In the genomic region with DNA sequence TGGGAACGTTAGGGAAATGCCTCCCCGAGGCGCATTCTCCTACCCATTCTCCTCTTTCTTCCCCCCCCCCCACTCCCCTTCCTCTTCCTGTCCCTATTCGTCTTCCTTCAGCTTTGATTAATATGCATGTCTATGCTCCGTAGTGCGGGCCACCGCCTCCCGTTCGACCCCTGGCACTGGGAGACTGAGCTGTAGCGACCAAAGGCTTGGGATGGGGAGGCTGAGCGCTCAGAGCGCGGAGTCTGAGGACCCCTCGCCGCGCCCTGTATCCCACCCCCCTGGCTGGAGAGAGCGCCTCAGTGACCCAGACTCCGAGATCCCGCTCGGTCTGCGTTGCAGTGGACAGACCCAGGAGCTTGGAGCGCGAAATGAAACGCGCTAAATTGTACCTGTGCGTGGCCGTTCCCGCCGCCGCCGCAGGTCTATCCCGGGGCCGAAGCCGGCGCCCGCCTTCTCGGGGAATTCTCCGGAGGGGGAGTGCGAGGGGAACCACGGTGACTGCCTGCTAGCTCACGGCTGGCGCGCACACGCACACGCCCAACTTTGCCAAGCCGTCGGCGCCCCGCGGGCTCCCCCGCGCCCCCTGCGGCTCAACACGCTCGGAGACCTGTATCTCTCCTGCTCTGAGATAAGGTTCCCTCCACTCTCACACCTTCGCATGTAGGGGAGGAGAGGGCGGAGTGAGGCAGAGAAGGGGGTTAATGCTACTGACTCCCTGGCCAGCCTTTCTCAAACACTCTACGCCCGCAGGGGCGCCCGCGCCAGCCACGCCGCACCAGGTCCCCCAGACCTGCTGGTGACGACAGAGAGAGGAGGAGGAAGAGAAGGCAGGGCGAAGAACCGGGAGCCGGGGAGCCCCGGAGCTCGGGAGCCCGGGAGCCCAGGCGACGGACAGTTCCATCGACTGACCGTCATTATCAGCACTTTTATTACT, we compare ENCODE assay signal across 1 cellular context.
TF ChIP-seq lines count a peak whose summit lies in the region.

No MANE protein-coding gene starts in this region.

TF ChIP-seq in WTC11, 78 proteins besides CTCF, POLR2A, EP300 and RAD21 (continued from another document):
- TF ChIP-seq, protein P1, sequence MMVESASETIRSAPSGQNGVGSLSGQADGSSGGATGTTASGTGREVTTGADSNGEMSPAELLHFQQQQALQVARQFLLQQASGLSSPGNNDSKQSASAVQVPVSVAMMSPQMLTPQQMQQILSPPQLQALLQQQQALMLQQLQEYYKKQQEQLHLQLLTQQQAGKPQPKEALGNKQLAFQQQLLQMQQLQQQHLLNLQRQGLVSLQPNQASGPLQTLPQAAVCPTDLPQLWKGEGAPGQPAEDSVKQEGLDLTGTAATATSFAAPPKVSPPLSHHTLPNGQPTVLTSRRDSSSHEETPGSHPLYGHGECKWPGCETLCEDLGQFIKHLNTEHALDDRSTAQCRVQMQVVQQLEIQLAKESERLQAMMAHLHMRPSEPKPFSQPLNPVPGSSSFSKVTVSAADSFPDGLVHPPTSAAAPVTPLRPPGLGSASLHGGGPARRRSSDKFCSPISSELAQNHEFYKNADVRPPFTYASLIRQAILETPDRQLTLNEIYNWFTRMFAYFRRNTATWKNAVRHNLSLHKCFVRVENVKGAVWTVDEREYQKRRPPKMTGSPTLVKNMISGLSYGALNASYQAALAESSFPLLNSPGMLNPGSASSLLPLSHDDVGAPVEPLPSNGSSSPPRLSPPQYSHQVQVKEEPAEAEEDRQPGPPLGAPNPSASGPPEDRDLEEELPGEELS (CRISPR knock-in tag; IDR thresholded peaks at IDR 0.05), result no peak
- TF ChIP-seq, protein P2, sequence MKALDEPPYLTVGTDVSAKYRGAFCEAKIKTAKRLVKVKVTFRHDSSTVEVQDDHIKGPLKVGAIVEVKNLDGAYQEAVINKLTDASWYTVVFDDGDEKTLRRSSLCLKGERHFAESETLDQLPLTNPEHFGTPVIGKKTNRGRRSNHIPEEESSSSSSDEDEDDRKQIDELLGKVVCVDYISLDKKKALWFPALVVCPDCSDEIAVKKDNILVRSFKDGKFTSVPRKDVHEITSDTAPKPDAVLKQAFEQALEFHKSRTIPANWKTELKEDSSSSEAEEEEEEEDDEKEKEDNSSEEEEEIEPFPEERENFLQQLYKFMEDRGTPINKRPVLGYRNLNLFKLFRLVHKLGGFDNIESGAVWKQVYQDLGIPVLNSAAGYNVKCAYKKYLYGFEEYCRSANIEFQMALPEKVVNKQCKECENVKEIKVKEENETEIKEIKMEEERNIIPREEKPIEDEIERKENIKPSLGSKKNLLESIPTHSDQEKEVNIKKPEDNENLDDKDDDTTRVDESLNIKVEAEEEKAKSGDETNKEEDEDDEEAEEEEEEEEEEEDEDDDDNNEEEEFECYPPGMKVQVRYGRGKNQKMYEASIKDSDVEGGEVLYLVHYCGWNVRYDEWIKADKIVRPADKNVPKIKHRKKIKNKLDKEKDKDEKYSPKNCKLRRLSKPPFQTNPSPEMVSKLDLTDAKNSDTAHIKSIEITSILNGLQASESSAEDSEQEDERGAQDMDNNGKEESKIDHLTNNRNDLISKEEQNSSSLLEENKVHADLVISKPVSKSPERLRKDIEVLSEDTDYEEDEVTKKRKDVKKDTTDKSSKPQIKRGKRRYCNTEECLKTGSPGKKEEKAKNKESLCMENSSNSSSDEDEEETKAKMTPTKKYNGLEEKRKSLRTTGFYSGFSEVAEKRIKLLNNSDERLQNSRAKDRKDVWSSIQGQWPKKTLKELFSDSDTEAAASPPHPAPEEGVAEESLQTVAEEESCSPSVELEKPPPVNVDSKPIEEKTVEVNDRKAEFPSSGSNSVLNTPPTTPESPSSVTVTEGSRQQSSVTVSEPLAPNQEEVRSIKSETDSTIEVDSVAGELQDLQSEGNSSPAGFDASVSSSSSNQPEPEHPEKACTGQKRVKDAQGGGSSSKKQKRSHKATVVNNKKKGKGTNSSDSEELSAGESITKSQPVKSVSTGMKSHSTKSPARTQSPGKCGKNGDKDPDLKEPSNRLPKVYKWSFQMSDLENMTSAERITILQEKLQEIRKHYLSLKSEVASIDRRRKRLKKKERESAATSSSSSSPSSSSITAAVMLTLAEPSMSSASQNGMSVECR (CRISPR knock-in tag; IDR thresholded peaks at IDR 0.05; ENCODE audit: borderline replicate concordance), result no peak
- TF ChIP-seq, protein P3, sequence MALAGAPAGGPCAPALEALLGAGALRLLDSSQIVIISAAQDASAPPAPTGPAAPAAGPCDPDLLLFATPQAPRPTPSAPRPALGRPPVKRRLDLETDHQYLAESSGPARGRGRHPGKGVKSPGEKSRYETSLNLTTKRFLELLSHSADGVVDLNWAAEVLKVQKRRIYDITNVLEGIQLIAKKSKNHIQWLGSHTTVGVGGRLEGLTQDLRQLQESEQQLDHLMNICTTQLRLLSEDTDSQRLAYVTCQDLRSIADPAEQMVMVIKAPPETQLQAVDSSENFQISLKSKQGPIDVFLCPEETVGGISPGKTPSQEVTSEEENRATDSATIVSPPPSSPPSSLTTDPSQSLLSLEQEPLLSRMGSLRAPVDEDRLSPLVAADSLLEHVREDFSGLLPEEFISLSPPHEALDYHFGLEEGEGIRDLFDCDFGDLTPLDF (CRISPR knock-in tag; IDR thresholded peaks at IDR 0.05), result no peak
- no peak for TF ChIP-seq MYBL2 (CRISPR knock-in tag; IDR thresholded peaks at IDR 0.05)
- no peak for TF ChIP-seq FOXJ3 (CRISPR knock-in tag; IDR thresholded peaks at IDR 0.05; ENCODE audit: borderline replicate concordance)
- no peak for TF ChIP-seq TEAD4 (CRISPR knock-in tag; IDR thresholded peaks at IDR 0.05)
- TF ChIP-seq, protein P4, sequence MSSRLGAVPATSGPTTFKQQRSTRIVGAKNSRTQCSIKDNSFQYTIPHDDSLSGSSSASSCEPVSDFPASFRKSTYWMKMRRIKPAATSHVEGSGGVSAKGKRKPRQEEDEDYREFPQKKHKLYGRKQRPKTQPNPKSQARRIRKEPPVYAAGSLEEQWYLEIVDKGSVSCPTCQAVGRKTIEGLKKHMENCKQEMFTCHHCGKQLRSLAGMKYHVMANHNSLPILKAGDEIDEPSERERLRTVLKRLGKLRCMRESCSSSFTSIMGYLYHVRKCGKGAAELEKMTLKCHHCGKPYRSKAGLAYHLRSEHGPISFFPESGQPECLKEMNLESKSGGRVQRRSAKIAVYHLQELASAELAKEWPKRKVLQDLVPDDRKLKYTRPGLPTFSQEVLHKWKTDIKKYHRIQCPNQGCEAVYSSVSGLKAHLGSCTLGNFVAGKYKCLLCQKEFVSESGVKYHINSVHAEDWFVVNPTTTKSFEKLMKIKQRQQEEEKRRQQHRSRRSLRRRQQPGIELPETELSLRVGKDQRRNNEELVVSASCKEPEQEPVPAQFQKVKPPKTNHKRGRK (CRISPR knock-in tag; IDR thresholded peaks at IDR 0.05; ENCODE audit: borderline replicate concordance), result no peak
- no peak for TF ChIP-seq CREB1 (CRISPR knock-in tag; IDR thresholded peaks at IDR 0.05)
- no peak for TF ChIP-seq ZNF219 (CRISPR knock-in tag; IDR thresholded peaks at IDR 0.05; ENCODE audit: borderline replicate concordance)
- TF ChIP-seq, protein P5, sequence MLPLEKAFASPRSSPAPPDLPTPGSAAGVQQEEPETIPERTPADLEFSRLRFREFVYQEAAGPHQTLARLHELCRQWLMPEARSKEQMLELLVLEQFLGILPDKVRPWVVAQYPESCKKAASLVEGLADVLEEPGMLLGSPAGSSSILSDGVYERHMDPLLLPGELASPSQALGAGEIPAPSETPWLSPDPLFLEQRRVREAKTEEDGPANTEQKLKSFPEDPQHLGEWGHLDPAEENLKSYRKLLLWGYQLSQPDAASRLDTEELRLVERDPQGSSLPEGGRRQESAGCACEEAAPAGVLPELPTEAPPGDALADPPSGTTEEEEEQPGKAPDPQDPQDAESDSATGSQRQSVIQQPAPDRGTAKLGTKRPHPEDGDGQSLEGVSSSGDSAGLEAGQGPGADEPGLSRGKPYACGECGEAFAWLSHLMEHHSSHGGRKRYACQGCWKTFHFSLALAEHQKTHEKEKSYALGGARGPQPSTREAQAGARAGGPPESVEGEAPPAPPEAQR (CRISPR knock-in tag; IDR thresholded peaks at IDR 0.05), result no peak
- TF ChIP-seq ZBTB21 (CRISPR knock-in tag; IDR thresholded peaks at IDR 0.05; ENCODE audit: borderline replicate concordance), result no peak
